Comparison of ENCODE assay signal across 26 cellular contexts in genomic region chr12:19544351-19544750, GRCh38.
DNase-seq lines count a peak whose midpoint lies in the region; TF ChIP-seq lines count a peak whose summit lies in the region.
"Had no signal": no experiment of that assay in that cellular context is flagged by ENCODE, and none has a peak within 500 bp of the region (broad histone marks: within the 10 kb centered on the region; RNA-seq: fewer than 3 reads in every experiment).

No MANE protein-coding gene starts in this region.

- no peak overlapping the region for H3K4me3 Mint-ChIP-seq in nephron
- H3K4me3 Mint-ChIP-seq: CD14-positive monocyte; CD4-positive, alpha-beta memory T cell; CD4-positive, CD25-positive, alpha-beta regulatory T cell; CD8-positive, alpha-beta memory T cell had no signal

- DNase-seq in GM23248 (peak; percentile 14), epithelial cell of esophagus (ENCODE audit: low read depth) (peak; percentile 26), fibroblast of the aortic adventitia (ENCODE audit: low read depth) (peak; percentile 24), cardiac septum (ENCODE audit: low spot score) (no peak), A673 (ENCODE audit: low spot score) (no peak), G401 (ENCODE audit: low spot score) (no peak)
- DNase-seq in NK-92 treated with Interleukin-12 subunit alpha and Interleukin-12 subunit beta, amount 100 ng/mL, for 24 hours (lab: John Stamatoyannopoulos, UW): no peak
- DNase-seq: ACHN; BE2C; C1 segment of cervical spinal cord; CD4-positive, alpha-beta memory T cell; CD4-positive, CD25-positive, alpha-beta regulatory T cell; CD8-positive, alpha-beta memory T cell; COR-L47; DMS 273 treated with DMSO at 0.1 percent for 48 hours; DMS153; DMS53; DMS79; DND-41; EL; GF-D8 had no signal

- H3K9ac ChIP-seq in GM23248: no peak overlapping the region
- H3K9ac ChIP-seq: BLaER1 had no signal

- peaks cover 43% of the 10 kb centered on the region for H3K4me1 Mint-ChIP-seq in nephron

- no peaks in the 10 kb centered on the region for H3K36me3 Mint-ChIP-seq in nephron (ENCODE audit: low read depth)
- H3K36me3 Mint-ChIP-seq: CD14-positive monocyte had no signal

- POLR2A ChIA-PET in A673 (lab: Charles Lee; ENCODE audit: low non-redundant PET): no interaction called here

- peaks cover 23% of the 10 kb centered on the region for H3F3A ChIP-seq in GM23248 (ENCODE audit: insufficient read depth)

- H3K27me3 Mint-ChIP-seq in nephron (ENCODE audit: low read depth): no peaks in the 10 kb centered on the region
- H3K27me3 Mint-ChIP-seq: CD4-positive, alpha-beta memory T cell; CD4-positive, CD25-positive, alpha-beta regulatory T cell; CD8-positive, alpha-beta memory T cell had no signal

- no peaks in the 10 kb centered on the region for H3K36me3 ChIP-seq in GM23248 (ENCODE audit: low read depth)
- no peaks in the 10 kb centered on the region for H3K36me3 ChIP-seq in A673 (ENCODE audit: insufficient read depth, low read length, poor library complexity, severe bottlenecking)
- H3K36me3 ChIP-seq: BE2C, BLaER1 had no signal

- CTCF ChIA-PET in A673 (lab: Charles Lee): no interaction called here

- H4K20me1 ChIP-seq in GM23248 (ENCODE audit: insufficient read depth): no peaks in the 10 kb centered on the region
- H4K20me1 ChIP-seq: BLaER1 had no signal

- H3K9me3 Mint-ChIP-seq in nephron: peaks cover 10% of the 10 kb centered on the region
- H3K9me3 Mint-ChIP-seq: CD4-positive, alpha-beta memory T cell; CD8-positive, alpha-beta memory T cell had no signal

- H3K9me2 ChIP-seq in GM23248 (ENCODE audit: insufficient read depth): no peaks in the 10 kb centered on the region

- H3K27ac ChIP-seq in GM23248: no peak overlapping the region
- no peak overlapping the region for H3K27ac ChIP-seq in A673 (ENCODE audit: low read depth, low read length, poor library complexity, severe bottlenecking)
- H3K27ac ChIP-seq: 22Rv1, A549, BLaER1 had no signal

- H3K27me3 ChIP-seq in GM23248 (replicated peaks; ENCODE audit: insufficient read depth): no peaks in the 10 kb centered on the region
- no peaks in the 10 kb centered on the region for H3K27me3 ChIP-seq in A673 (replicated peaks; ENCODE audit: insufficient read depth, low read depth, low read length, poor library complexity)
- H3K27me3 ChIP-seq: BE2C, BLaER1 had no signal

- in situ Hi-C loops in GM23248 (cut with MboI): no loop called here
- in situ Hi-C loops in G401 (cut with HindIII; ENCODE audit: low sequenced_read_pairs): no loop called here

- BruUV-seq in A673 (replicated peaks; lab: Mats Ljungman, UMichigan): no TSS peak

- no peak overlapping the region for H2AFZ ChIP-seq in GM23248

- TF ChIP-seq CTCF in epithelial cell of esophagus (IDR thresholded peaks at IDR 0.05; ENCODE audit: insufficient read depth, low read depth, low read length, missing control alignments) (no peak), fibroblast of the aortic adventitia (IDR thresholded peaks at IDR 0.05; ENCODE audit: insufficient read depth, low read length) (no peak), nephron (IDR thresholded peaks at IDR 0.05; ENCODE audit: unreplicated experiment in 3 of 3) (no peak), A673 (conservative IDR thresholded peaks at IDR 0.05; ENCODE audit: low read depth, low read length) (no peak)

- H3K9me3 ChIP-seq in GM23248 (ENCODE audit: low read depth) (no peaks in the 10 kb centered on the region), A673 (ENCODE audit: low read depth, low read length, poor library complexity, severe bottlenecking) (no peaks in the 10 kb centered on the region)
- H3K9me3 ChIP-seq: A549, BE2C, BLaER1 had no signal

- no peaks in the 10 kb centered on the region for H3K79me2 ChIP-seq in GM23248 (ENCODE audit: insufficient read depth)

- intact Hi-C loops in cardiac septum (cut with DNase I): no loop called here
- intact Hi-C loops in A673 (cut with micrococcal nuclease; ENCODE audit: unreplicated experiment): no loop called here

- no peak overlapping the region for H3K4me2 ChIP-seq in GM23248 (ENCODE audit: unreplicated experiment)
- H3K4me2 ChIP-seq: A549, BLaER1 had no signal

- H3K4me1 ChIP-seq in GM23248 (ENCODE audit: insufficient read depth) (peaks cover 32% of the 10 kb centered on the region), A673 (ENCODE audit: insufficient read depth, low read length, poor library complexity, severe bottlenecking) (peaks cover 10% of the 10 kb centered on the region)
- H3K4me1 ChIP-seq: A549, BE2C, BLaER1 had no signal

- H3K27ac Mint-ChIP-seq in nephron: peak overlapping the region in 2 of 3 experiments; percentile 94 to 97
- H3K27ac Mint-ChIP-seq: CD4-positive, alpha-beta memory T cell; CD4-positive, CD25-positive, alpha-beta regulatory T cell had no signal

- H3K4me3 ChIP-seq in GM23248: no peak overlapping the region
- no peak overlapping the region for H3K4me3 ChIP-seq in epithelial cell of esophagus (ENCODE audit: low read length)
- H3K4me3 ChIP-seq in fibroblast of the aortic adventitia (ENCODE audit: low read depth, low read length): no peak overlapping the region
- H3K4me3 ChIP-seq in A673 (ENCODE audit: low read depth, low read length, poor library complexity, severe bottlenecking): no peak overlapping the region
- H3K4me3 ChIP-seq: A549, BLaER1 had no signal

Comparison
In these comparisons a context has a peak if more than half of its experiments do, and no peak if none do; other contexts are left out.
1. DNase-seq: peak in GM23248 (single experiment), epithelial cell of esophagus (single experiment) and fibroblast of the aortic adventitia (single experiment); none in cardiac septum (single experiment), A673 (single experiment), NK-92 treated with Interleukin-12 subunit alpha and Interleukin-12 subunit beta, amount 100 ng/mL, for 24 hours (single experiment) and G401 (single experiment).